In genomic region chr6:168126566-168127383, GRCh38 we compare ENCODE assay signal across 20 cellular contexts. TPM values are rescaled to one million over a fixed set of nuclear protein-coding genes. Genes with fewer than 3 reads are reported as not detected.
DNase-seq lines count a peak whose midpoint lies in the region; ATAC-seq, FAIRE-seq and TF ChIP-seq lines count a peak whose summit lies in the region.
"Had no signal": no experiment of that assay in that cellular context is flagged by ENCODE, and none has a peak within 500 bp of the region (broad histone marks: within the 10 kb centered on the region; RNA-seq: fewer than 3 reads in every experiment).

No MANE protein-coding gene starts in this region.

- H3K27me3 Mint-ChIP-seq in activated CD8-positive, alpha-beta memory T cell treated with anti-CD3 and anti-CD28 coated beads, Interleukin-2, amount 10 ng/mL, durations not matched to agents 7 days and 5 days, result peaks cover 5% of the 10 kb centered on the region
- peaks cover 8% of the 10 kb centered on the region for H3K27me3 Mint-ChIP-seq in stimulated activated memory B cell treated with anti-CD40 and anti-IgM and Interleukin-4, amounts not matched to agents 10 μg/mL and 1 μg/mL and 100 μg/mL, for 72 hours

- no peak overlapping the region for H3K27ac Mint-ChIP-seq in activated CD8-positive, alpha-beta memory T cell treated with anti-CD3 and anti-CD28 coated beads, Interleukin-2, amount 10 ng/mL, durations not matched to agents 7 days and 5 days
- H3K27ac Mint-ChIP-seq in stimulated activated memory B cell treated with anti-CD40 and anti-IgM and Interleukin-4, amounts not matched to agents 10 μg/mL and 1 μg/mL and 100 μg/mL, for 72 hours, result no peak overlapping the region
- H3K27ac Mint-ChIP-seq: GM23338, HFFc6 had no signal

- FAIRE-seq in kidney (lab: Jason Lieb, UNC) (no peak), H54 (lab: Jason Lieb, UNC) (no peak)
- FAIRE-seq: GM12891 had no signal

- H3K9me3 ChIP-seq in kidney (ENCODE audit: control insufficient read depth in 1 of 2, low read length in 2 of 2) (no peaks in the 10 kb centered on the region), sigmoid colon (no peaks in the 10 kb centered on the region)

- H3K4me3 Mint-ChIP-seq in activated CD8-positive, alpha-beta memory T cell treated with anti-CD3 and anti-CD28 coated beads, Interleukin-2, amount 10 ng/mL, durations not matched to agents 7 days and 5 days, result no peak overlapping the region
- H3K4me3 Mint-ChIP-seq in stimulated activated memory B cell treated with anti-CD40 and anti-IgM and Interleukin-4, amounts not matched to agents 10 μg/mL and 1 μg/mL and 100 μg/mL, for 72 hours, result no peak overlapping the region
- H3K4me3 Mint-ChIP-seq: GM23338, HFFc6 had no signal

- H3K9me3 Mint-ChIP-seq in activated CD8-positive, alpha-beta memory T cell treated with anti-CD3 and anti-CD28 coated beads, Interleukin-2, amount 10 ng/mL, durations not matched to agents 7 days and 5 days (ENCODE audit: low read depth), result no peaks in the 10 kb centered on the region
- H3K9me3 Mint-ChIP-seq in stimulated activated memory B cell treated with anti-CD40 and anti-IgM and Interleukin-4, amounts not matched to agents 10 μg/mL and 1 μg/mL and 100 μg/mL, for 72 hours, result no peaks in the 10 kb centered on the region

- H3K36me3 ChIP-seq in kidney (ENCODE audit: control insufficient read depth in 1 of 2, insufficient read depth in 2 of 2, low read length in 2 of 2), result no peaks in the 10 kb centered on the region
- H3K36me3 ChIP-seq in sigmoid colon, result no peaks in the 10 kb centered on the region

- TF ChIP-seq CTCF in kidney (IDR thresholded peaks at IDR 0.05; ENCODE audit: borderline replicate concordance, extremely low read depth, insufficient read depth) (no peak), sigmoid colon (IDR thresholded peaks at IDR 0.05) (no peak)

- H3K4me1 Mint-ChIP-seq in activated CD8-positive, alpha-beta memory T cell treated with anti-CD3 and anti-CD28 coated beads, Interleukin-2, amount 10 ng/mL, durations not matched to agents 7 days and 5 days, result no peaks in the 10 kb centered on the region
- H3K4me1 Mint-ChIP-seq in stimulated activated memory B cell treated with anti-CD40 and anti-IgM and Interleukin-4, amounts not matched to agents 10 μg/mL and 1 μg/mL and 100 μg/mL, for 72 hours, result no peaks in the 10 kb centered on the region

- no peak for ATAC-seq in activated CD8-positive, alpha-beta memory T cell treated with anti-CD3 and anti-CD28 coated beads, Interleukin-2, amount 10 ng/mL, durations not matched to agents 7 days and 5 days
- ATAC-seq in stimulated activated memory B cell treated with anti-CD40 and anti-IgM and Interleukin-4, amounts not matched to agents 10 μg/mL and 1 μg/mL and 100 μg/mL, for 72 hours, result no peak
- ATAC-seq: GM23338, Panc1 had no signal

- H3K27me3 ChIP-seq in sigmoid colon, result no peaks in the 10 kb centered on the region

- peak; percentile 29 for DNase-seq in activated CD8-positive, alpha-beta memory T cell treated with anti-CD3 and anti-CD28 coated beads, Interleukin-2, amount 10 ng/mL, durations not matched to agents 7 days and 5 days
- DNase-seq in activated CD8-positive, alpha-beta memory T cell treated with anti-CD3 and anti-CD28 coated beads, Interleukin-2, amount 50 U/mL, for 48 hours, result no peak
- DNase-seq in HuH-7.5 (ENCODE audit: low spot score) (peak; percentile 2), kidney (peak; percentile 45), sigmoid colon (peak; percentile 50), GF-D8 (lab: John Stamatoyannopoulos, UW) (no peak), H54 (ENCODE audit: insufficient read length, low spot score) (no peak)
- DNase-seq: C1 segment of cervical spinal cord, HFFc6, Karpas-422, MM.1S, NCI-H1930, NCI-H2171, NCI-H446 treated with DMSO at 0.1 percent for 48 hours, NCI-H774 had no signal

- no peaks in the 10 kb centered on the region for H3K4me1 ChIP-seq in kidney (ENCODE audit: control insufficient read depth in 1 of 2, insufficient read depth in 1 of 2, low read depth in 1 of 2, low read length in 2 of 2)
- no peaks in the 10 kb centered on the region for H3K4me1 ChIP-seq in sigmoid colon

- no peak overlapping the region for H3K4me3 ChIP-seq in kidney (ENCODE audit: low read length in 2 of 2)
- no peak overlapping the region for H3K4me3 ChIP-seq in sigmoid colon
- H3K4me3 ChIP-seq: GM23338 had no signal

- H3K36me3 Mint-ChIP-seq in activated CD8-positive, alpha-beta memory T cell treated with anti-CD3 and anti-CD28 coated beads, Interleukin-2, amount 10 ng/mL, durations not matched to agents 7 days and 5 days, result no peaks in the 10 kb centered on the region
- H3K36me3 Mint-ChIP-seq in stimulated activated memory B cell treated with anti-CD40 and anti-IgM and Interleukin-4, amounts not matched to agents 10 μg/mL and 1 μg/mL and 100 μg/mL, for 72 hours, result no peaks in the 10 kb centered on the region

- no peak for TF ChIP-seq EP300 in sigmoid colon (IDR thresholded peaks at IDR 0.05)

- 93% methylated on average over 22 of the region's 22 CpGs for WGBS in sigmoid colon, 2 donors

- H3K27ac ChIP-seq in kidney (ENCODE audit: low read depth in 2 of 2, low read length in 2 of 2), result no peak overlapping the region
- no peak overlapping the region for H3K27ac ChIP-seq in sigmoid colon

- intact Hi-C loops in kidney (cut with DNase I) (no loop called here), sigmoid colon (cut with DNase I) (no loop called here)

- no peak overlapping the region for H3K9ac ChIP-seq in kidney (ENCODE audit: low read length in 2 of 2)

- CTCF ChIA-PET in activated CD8-positive, alpha-beta memory T cell treated with anti-CD3 and anti-CD28 coated beads, Interleukin-2, amount 10 ng/mL, durations not matched to agents 7 days and 5 days (lab: Charles Lee), result no interaction called here

- TF ChIP-seq POLR2A in sigmoid colon (IDR thresholded peaks at IDR 0.05) (no peak), H54 (IDR thresholded peaks at IDR 0.05; ENCODE audit: low read depth, low read length) (no peak)

RNA-seq across cellular contexts. Expression of gene FRMD1, which starts 47.8 kb away (rescaled TPM):
- not detected for total RNA-seq in activated CD8-positive, alpha-beta memory T cell treated with anti-CD3 and anti-CD28 coated beads, Interleukin-2, amount 10 ng/mL, durations not matched to agents 7 days and 5 days
- 1.1 TPM for total RNA-seq in kidney
- polyA plus RNA-seq in kidney (ENCODE audit: insufficient read depth, low read depth, low replicate concordance), result 7.5 TPM
- under 1 TPM in 2 of 4 donors, not detected in 2; 0.36 to 0.83 TPM for total RNA-seq in sigmoid colon
- polyA plus RNA-seq in sigmoid colon, result 10 to 100 TPM in 1 of 3 donors, 1 to 10 TPM in 2; 4.2 to 12.0 (median 9.3) TPM
- total RNA-seq: A172, HFFc6 had no signal

Comparison
In these comparisons a context has a peak if more than half of its experiments do, and no peak if none do; other contexts are left out.
1. DNase-seq: peak in activated CD8-positive, alpha-beta memory T cell treated with anti-CD3 and anti-CD28 coated beads, Interleukin-2, amount 10 ng/mL, durations not matched to agents 7 days and 5 days (single experiment), HuH-7.5 (single experiment), kidney (single experiment) and sigmoid colon (single experiment); none in activated CD8-positive, alpha-beta memory T cell treated with anti-CD3 and anti-CD28 coated beads, Interleukin-2, amount 50 U/mL, for 48 hours (single experiment), GF-D8 (single experiment) and H54 (single experiment).